1 cellular context compared by ENCODE assay signal in genomic region chr15:41559489-41560177, GRCh38.
TF ChIP-seq lines count a peak whose summit lies in the region.

No MANE protein-coding gene starts in this region.

TF ChIP-seq in liver, 16 proteins besides CTCF, POLR2A, EP300 and RAD21 (continued from another document):
- no peak for TF ChIP-seq ATF3 (IDR thresholded peaks at IDR 0.05)
- TF ChIP-seq FOXA1 (IDR thresholded peaks at IDR 0.05), result no peak
- TF ChIP-seq JUND (IDR thresholded peaks at IDR 0.05), result no peak
- TF ChIP-seq REST (IDR thresholded peaks at IDR 0.05), result no peak
